ENCODE assay signal across 10 cellular contexts in genomic region chr15:68979036-68979435, GRCh38. TPM values are rescaled to one million over a fixed set of nuclear protein-coding genes. Genes with fewer than 3 reads are reported as not detected.
"Had no signal": no experiment of that assay in that cellular context is flagged by ENCODE, and none has a peak within 500 bp of the region (broad histone marks: within the 10 kb centered on the region; RNA-seq: fewer than 3 reads in every experiment).

No MANE protein-coding gene starts in this region.

- ATAC-seq: HCT116, HepG2 had no signal

- H3K9ac ChIP-seq: GM23248 had no signal

- H2AFZ ChIP-seq: GM23248 had no signal

- H3K36me3 ChIP-seq: HAP-1 had no signal

- H3K27ac ChIP-seq: GM23248, HL-60 had no signal

- H3K4me3 ChIP-seq: GM23248, HAP-1 had no signal

- H3K4me1 ChIP-seq: HAP-1 had no signal

- DNase-seq: GM23248, GOT3, H7, HFFc6, KBM-7 had no signal

RNA-seq across cellular contexts. Expression of gene NOX5, which starts 35.5 kb away (rescaled TPM):
- polyA plus RNA-seq: GM23248, HepG2, IgD-negative memory B cell had no signal

RNA-seq across cellular contexts. Expression of gene SPESP1, which starts 48.7 kb away (rescaled TPM):
- polyA plus RNA-seq: HepG2 had no signal
